In genomic region chr2:233400961-233401360, GRCh38 we compare ENCODE assay signal across 18 cellular contexts. TPM values are rescaled to one million over a fixed set of nuclear protein-coding genes. Genes with fewer than 3 reads are reported as not detected.
DNase-seq lines count a peak whose midpoint lies in the region; ATAC-seq and TF ChIP-seq lines count a peak whose summit lies in the region.
"Had no signal": no experiment of that assay in that cellular context is flagged by ENCODE, and none has a peak within 500 bp of the region (broad histone marks: within the 10 kb centered on the region; RNA-seq: fewer than 3 reads in every experiment).

No MANE protein-coding gene starts in this region.

- WGBS in neuronal stem cell (ENCODE audit: extremely low coverage in 2 of 2, insufficient read length in 2 of 2, insufficient replicate concordance in 1 of 2), 2 donors = no CpG with 5 or more reads among the region's 3 CpGs

- ATAC-seq in activated CD8-positive, alpha-beta memory T cell treated with anti-CD3 and anti-CD28 coated beads, Interleukin-2, amount 10 ng/mL, durations not matched to agents 7 days and 5 days = no peak
- ATAC-seq in CD8-positive, alpha-beta T cell = no peak
- ATAC-seq in HG02938 (IDR thresholded peaks at IDR 0.05; ENCODE audit: unreplicated experiment) (no peak), HG03196 (IDR thresholded peaks at IDR 0.05; ENCODE audit: unreplicated experiment) (no peak)

- peaks cover 7% of the 10 kb centered on the region for H3K36me3 ChIP-seq in CD8-positive, alpha-beta T cell (ENCODE audit: insufficient read depth, low read length)
- H3K36me3 ChIP-seq in neuronal stem cell (replicated peaks in 1 of 2; ENCODE audit: control insufficient read depth in 2 of 2, insufficient read depth in 2 of 2, low read length in 2 of 2) (peaks cover 6 to 10% of the 10 kb centered on the region in 2 donors), Caco-2 (ENCODE audit: control insufficient read depth, insufficient read depth, low read length) (no peaks in the 10 kb centered on the region)

- no peak overlapping the region for H3K23ac ChIP-seq in neuronal stem cell (ENCODE audit: low read depth, low read length, poor library complexity)

- H3K9me3 Mint-ChIP-seq in activated CD8-positive, alpha-beta memory T cell treated with anti-CD3 and anti-CD28 coated beads, Interleukin-2, amount 10 ng/mL, durations not matched to agents 7 days and 5 days (ENCODE audit: low read depth) = no peaks in the 10 kb centered on the region
- H3K9me3 Mint-ChIP-seq in CD8-positive, alpha-beta T cell = no peaks in the 10 kb centered on the region
- no peaks in the 10 kb centered on the region for H3K9me3 Mint-ChIP-seq in activated naive CD8-positive, alpha-beta T cell (ENCODE audit: low read depth)
- H3K9me3 Mint-ChIP-seq in Caco-2 (ENCODE audit: unreplicated experiment) = no peaks in the 10 kb centered on the region

- H2BK12ac ChIP-seq in neuronal stem cell (ENCODE audit: low read length) = no peak overlapping the region

- H3K27ac ChIP-seq in CD8-positive, alpha-beta T cell (ENCODE audit: low read depth, low read length) = peak overlapping the region; percentile 13
- no peak overlapping the region for H3K27ac ChIP-seq in neuronal stem cell (replicated peaks; ENCODE audit: low read length)
- H3K27ac ChIP-seq: PC-9, SJCRH30, upper lobe of right lung had no signal

- intact Hi-C loops in CD8-positive, alpha-beta T cell (cut with DNase I, micrococcal nuclease) = loop anchor here (2.0 to 5.0 kb wide), 2 partner anchors 14 to 44 kb away; no protein-coding TSS in a partner anchor
- intact Hi-C loops in Caco-2 (cut with micrococcal nuclease; ENCODE audit: unreplicated experiment) = no loop called here

- H2BK15ac ChIP-seq in neuronal stem cell (ENCODE audit: low read length) = no peak overlapping the region

- peaks cover 48% of the 10 kb centered on the region for H3K4me1 Mint-ChIP-seq in activated CD8-positive, alpha-beta memory T cell treated with anti-CD3 and anti-CD28 coated beads, Interleukin-2, amount 10 ng/mL, durations not matched to agents 7 days and 5 days
- H3K4me1 Mint-ChIP-seq in CD8-positive, alpha-beta T cell (ENCODE audit: low read depth) = peaks cover 72% of the 10 kb centered on the region
- H3K4me1 Mint-ChIP-seq in activated naive CD8-positive, alpha-beta T cell (ENCODE audit: low read depth) = peaks cover 75% of the 10 kb centered on the region
- peaks cover 16% of the 10 kb centered on the region for H3K4me1 Mint-ChIP-seq in Caco-2 (ENCODE audit: low read depth, unreplicated experiment)
- H3K4me1 Mint-ChIP-seq: mesothelial cell of epicardium had no signal

- no peak overlapping the region for H3K4ac ChIP-seq in neuronal stem cell (ENCODE audit: low read length)

- H2AFZ ChIP-seq in neuronal stem cell (ENCODE audit: low read length) = no peak overlapping the region
- H2AFZ ChIP-seq: PC-9 had no signal

- no peak overlapping the region for H3K18ac ChIP-seq in neuronal stem cell (ENCODE audit: low read length)

- no peak for DNase-seq in activated CD8-positive, alpha-beta memory T cell treated with anti-CD3 and anti-CD28 coated beads, Interleukin-2, amount 10 ng/mL, durations not matched to agents 7 days and 5 days
- DNase-seq in activated CD8-positive, alpha-beta memory T cell treated with anti-CD3 and anti-CD28 coated beads for 24 hours = no peak
- DNase-seq in CD8-positive, alpha-beta T cell = no peak
- no peak for DNase-seq in neuronal stem cell (ENCODE audit: low spot score)
- no peak for DNase-seq in Caco-2
- DNase-seq: dermis blood vessel endothelial cell, left cardiac atrium, NCI-H187, NCI-H226, PC-9, SJCRH30, spleen, upper lobe of right lung had no signal

- H2AK5ac ChIP-seq in neuronal stem cell (ENCODE audit: low read depth, low read length) = no peak overlapping the region

- POLR2A ChIA-PET in CD8-positive, alpha-beta T cell (lab: Charles Lee) = interaction anchor here (0.9 to 2.2 kb wide), 7 partner anchors 9 to 133 kb away, joined by 3 to 8 read pairs (median 5); no protein-coding TSS in a partner anchor
- POLR2A ChIA-PET in Caco-2 (lab: Charles Lee) = no interaction called here

- no peak for TF ChIP-seq CTCF in CD8-positive, alpha-beta T cell (IDR thresholded peaks at IDR 0.05)
- TF ChIP-seq CTCF in Caco-2 (IDR thresholded peaks at IDR 0.05; ENCODE audit: insufficient read depth in 1 of 2, low read depth in 1 of 2, low read length in 1 of 2, severe bottlenecking in 1 of 2, unreplicated experiment in 1 of 2) = no peak

- H3K9ac ChIP-seq in neuronal stem cell (ENCODE audit: low read depth, low read length, poor library complexity) = no peak overlapping the region

- CTCF ChIA-PET in activated CD8-positive, alpha-beta memory T cell treated with anti-CD3 and anti-CD28 coated beads, Interleukin-2, amount 10 ng/mL, durations not matched to agents 7 days and 5 days (lab: Charles Lee) = interaction anchor here (1.0 to 10.7 kb wide), 4 partner anchors 9 to 44 kb away, joined by 3 to 193 read pairs (median 74); no protein-coding TSS in a partner anchor
- CTCF ChIA-PET in CD8-positive, alpha-beta T cell (lab: Charles Lee) = interaction anchor here (0.9 to 20.8 kb wide), 6 partner anchors 9 to 140 kb away, joined by 3 to 847 read pairs (median 4); no protein-coding TSS in a partner anchor
- CTCF ChIA-PET in Caco-2 (lab: Charles Lee) = no interaction called here

- no peak overlapping the region for H2BK120ac ChIP-seq in neuronal stem cell (ENCODE audit: low read depth, low read length)

- peaks cover 70% of the 10 kb centered on the region for H3K4me1 ChIP-seq in CD8-positive, alpha-beta T cell (ENCODE audit: insufficient read depth, low read length)
- H3K4me1 ChIP-seq in neuronal stem cell (ENCODE audit: control insufficient read depth in 2 of 2, insufficient read depth in 1 of 2, low read depth in 1 of 2, low read length in 2 of 2) = peaks cover 0 to 10% of the 10 kb centered on the region in 2 donors
- H3K4me1 ChIP-seq in Caco-2 = no peaks in the 10 kb centered on the region
- H3K4me1 ChIP-seq: SJCRH30, upper lobe of right lung had no signal

- no peaks in the 10 kb centered on the region for H3K27me3 ChIP-seq in CD8-positive, alpha-beta T cell (ENCODE audit: insufficient read depth, low read length)
- no peaks in the 10 kb centered on the region for H3K27me3 ChIP-seq in neuronal stem cell (ENCODE audit: control insufficient read depth in 3 of 3, insufficient read depth in 3 of 3, low read depth in 1 of 3, low read length in 3 of 3)
- no peaks in the 10 kb centered on the region for H3K27me3 ChIP-seq in Caco-2 (replicated peaks; ENCODE audit: control insufficient read depth, insufficient read depth, low read length)
- H3K27me3 ChIP-seq: neutrophil, SJCRH30, spleen, upper lobe of right lung had no signal

- no peaks in the 10 kb centered on the region for H3K27me3 Mint-ChIP-seq in activated CD8-positive, alpha-beta memory T cell treated with anti-CD3 and anti-CD28 coated beads, Interleukin-2, amount 10 ng/mL, durations not matched to agents 7 days and 5 days
- no peaks in the 10 kb centered on the region for H3K27me3 Mint-ChIP-seq in CD8-positive, alpha-beta T cell (ENCODE audit: low read depth)
- no peaks in the 10 kb centered on the region for H3K27me3 Mint-ChIP-seq in activated naive CD8-positive, alpha-beta T cell
- H3K27me3 Mint-ChIP-seq in Caco-2 (ENCODE audit: insufficient read depth, unreplicated experiment) = no peaks in the 10 kb centered on the region

- no peak overlapping the region for H4K8ac ChIP-seq in neuronal stem cell (ENCODE audit: low read depth, low read length)

- H2BK5ac ChIP-seq in neuronal stem cell (ENCODE audit: low read length) = peak overlapping the region; percentile 1

- H3K14ac ChIP-seq in neuronal stem cell (ENCODE audit: low read length) = peak overlapping the region; percentile 58

- no peak overlapping the region for H3K4me3 ChIP-seq in CD8-positive, alpha-beta T cell (ENCODE audit: low read depth, low read length)
- H3K4me3 ChIP-seq in neuronal stem cell (ENCODE audit: low read length in 2 of 2) = no peak overlapping the region
- H3K4me3 ChIP-seq in Caco-2 (ENCODE audit: low read depth, low read length) = no peak overlapping the region
- H3K4me3 ChIP-seq: PC-9, SJCRH30, spleen, upper lobe of right lung had no signal

- H3K9me3 ChIP-seq in CD8-positive, alpha-beta T cell (ENCODE audit: low read length) = no peaks in the 10 kb centered on the region
- peaks cover 0 to 3% of the 10 kb centered on the region in 2 donors for H3K9me3 ChIP-seq in neuronal stem cell (replicated peaks in 1 of 2; ENCODE audit: control insufficient read depth in 2 of 2, insufficient read depth in 1 of 2, low read depth in 1 of 2, low read length in 2 of 2)
- H3K9me3 ChIP-seq in Caco-2 = no peaks in the 10 kb centered on the region
- H3K9me3 ChIP-seq: neutrophil, SJCRH30, spleen, upper lobe of right lung had no signal

- H3K4me3 Mint-ChIP-seq in activated CD8-positive, alpha-beta memory T cell treated with anti-CD3 and anti-CD28 coated beads, Interleukin-2, amount 10 ng/mL, durations not matched to agents 7 days and 5 days = no peak overlapping the region
- H3K4me3 Mint-ChIP-seq in CD8-positive, alpha-beta T cell = peak overlapping the region; percentile 54
- peak overlapping the region; percentile 73 for H3K4me3 Mint-ChIP-seq in activated naive CD8-positive, alpha-beta T cell
- H3K4me3 Mint-ChIP-seq in Caco-2 (ENCODE audit: unreplicated experiment) = no peak overlapping the region
- H3K4me3 Mint-ChIP-seq: mesothelial cell of epicardium had no signal

- H4K91ac ChIP-seq in neuronal stem cell (ENCODE audit: low read depth, low read length, poor library complexity) = no peak overlapping the region

- no TSS peak for BruUV-seq in Caco-2 (replicated peaks; lab: Mats Ljungman, UMichigan)

- peaks cover 23% of the 10 kb centered on the region for H3K36me3 Mint-ChIP-seq in activated CD8-positive, alpha-beta memory T cell treated with anti-CD3 and anti-CD28 coated beads, Interleukin-2, amount 10 ng/mL, durations not matched to agents 7 days and 5 days
- peaks cover 31% of the 10 kb centered on the region for H3K36me3 Mint-ChIP-seq in CD8-positive, alpha-beta T cell
- peaks cover 4% of the 10 kb centered on the region for H3K36me3 Mint-ChIP-seq in activated naive CD8-positive, alpha-beta T cell
- H3K36me3 Mint-ChIP-seq in Caco-2 (ENCODE audit: insufficient read depth, unreplicated experiment) = peaks cover 68% of the 10 kb centered on the region

- H3K4me2 ChIP-seq in neuronal stem cell (ENCODE audit: insufficient read depth, low read length, poor library complexity, severe bottlenecking) = no peak overlapping the region
- H3K4me2 ChIP-seq: PC-9 had no signal

- H3K79me1 ChIP-seq in neuronal stem cell (ENCODE audit: low read depth, low read length) = no peaks in the 10 kb centered on the region

- peak overlapping the region; percentile 85 for H3K27ac Mint-ChIP-seq in activated CD8-positive, alpha-beta memory T cell treated with anti-CD3 and anti-CD28 coated beads, Interleukin-2, amount 10 ng/mL, durations not matched to agents 7 days and 5 days
- peak overlapping the region; percentile 87 for H3K27ac Mint-ChIP-seq in CD8-positive, alpha-beta T cell
- H3K27ac Mint-ChIP-seq in activated naive CD8-positive, alpha-beta T cell = peak overlapping the region; percentile 83
- no peak overlapping the region for H3K27ac Mint-ChIP-seq in Caco-2 (ENCODE audit: unreplicated experiment)
- H3K27ac Mint-ChIP-seq: mesothelial cell of epicardium had no signal

RNA-seq across cellular contexts. Expression of gene DGKD, which starts 46.7 kb away (rescaled TPM):
- total RNA-seq in activated CD8-positive, alpha-beta memory T cell treated with anti-CD3 and anti-CD28 coated beads, Interleukin-2, amount 10 ng/mL, durations not matched to agents 7 days and 5 days = 10 to 100 TPM; 42.3 to 92.4 TPM
- 100 to 1,000 TPM; 209 to 244 TPM for total RNA-seq in CD8-positive, alpha-beta T cell
- 15.2 TPM for polyA plus RNA-seq in neuronal stem cell (2013, experiment 1 of 2)
- 15.9 TPM for polyA plus RNA-seq in neuronal stem cell (2013, experiment 2 of 2)
- total RNA-seq in Caco-2 (2022) = 105 and 108 TPM in 2 replicates

Comparison
In these comparisons a context has a peak if more than half of its experiments do, and no peak if none do; other contexts are left out.
1. H3K4me3 Mint-ChIP-seq: peak in CD8-positive, alpha-beta T cell (single experiment) and activated naive CD8-positive, alpha-beta T cell (single experiment); none in activated CD8-positive, alpha-beta memory T cell treated with anti-CD3 and anti-CD28 coated beads, Interleukin-2, amount 10 ng/mL, durations not matched to agents 7 days and 5 days (single experiment) and Caco-2 (single experiment).